17 cellular contexts compared by ENCODE assay signal in genomic region chr7:69517985-69518731, GRCh38.
DNase-seq lines count a peak whose midpoint lies in the region; ATAC-seq, FAIRE-seq and TF ChIP-seq lines count a peak whose summit lies in the region.
"Had no signal": no experiment of that assay in that cellular context is flagged by ENCODE, and none has a peak within 500 bp of the region (broad histone marks: within the 10 kb centered on the region; RNA-seq: fewer than 3 reads in every experiment).

No MANE protein-coding gene starts in this region.

- peaks cover 10% of the 10 kb centered on the region for H3K27me3 Mint-ChIP-seq in neural progenitor cell (ENCODE audit: insufficient read depth, low read depth)

- TF ChIP-seq CTCF in A549 (IDR thresholded peaks at IDR 0.05) = no peak
- TF ChIP-seq CTCF in esophagus muscularis mucosa (IDR thresholded peaks at IDR 0.05) = no peak
- no peak for TF ChIP-seq CTCF in neural progenitor cell (IDR thresholded peaks at IDR 0.05)

- DNase-seq in A549 (ENCODE audit: low read depth in 1 of 2, low spot score in 1 of 2) = no peak
- DNase-seq in MG63 = peak; percentile 50
- DNase-seq in esophagus muscularis mucosa (ENCODE audit: extremely low spot score) = no peak
- DNase-seq in neural progenitor cell (ENCODE audit: low spot score) = peak; percentile 92
- DNase-seq in activated CD4-positive, alpha-beta T cell treated with anti-CD3 and anti-CD28 coated beads, Interleukin-2, amount 50 U/mL, for 48 hours = no peak
- DNase-seq in right cardiac atrium = no peak
- DNase-seq: activated gamma-delta T cell treated with Interleukin-2 at 50 U/mL for 16 hours; brain microvascular endothelial cell; effector CD4-positive, alpha-beta T cell; kidney; NCI-H2081; T-helper 1 cell had no signal

- ATAC-seq in A549 (peak in 1 of 2 experiments; percentile 56; a peak in 1 of 6 replicates), GM18867 (IDR thresholded peaks at IDR 0.05; ENCODE audit: unreplicated experiment) (no peak), GM18873 (IDR thresholded peaks at IDR 0.05; ENCODE audit: low FRiP score, unreplicated experiment) (no peak), right cardiac atrium (no peak)

- CTCF ChIA-PET in A549 (lab: Yijun Ruan, JAX) = interaction anchor here (0.6 to 0.7 kb wide), 3 partner anchors 35 to 1107 kb away, joined by 3 to 4 read pairs (median 3); no protein-coding TSS in a partner anchor

- intact Hi-C loops in esophagus muscularis mucosa (cut with DNase I) = no loop called here
- intact Hi-C loops in right cardiac atrium (cut with DNase I) = no loop called here

- H2AFZ ChIP-seq in neural progenitor cell (replicated peaks) = no peak overlapping the region
- H2AFZ ChIP-seq: parathyroid adenoma had no signal

- H3K9me3 Mint-ChIP-seq in neural progenitor cell = no peaks in the 10 kb centered on the region

- H3K27me3 ChIP-seq in MG63 (no peaks in the 10 kb centered on the region), esophagus muscularis mucosa (no peaks in the 10 kb centered on the region), neural progenitor cell (peaks cover 95% of the 10 kb centered on the region), right cardiac atrium (ENCODE audit: control insufficient read depth, insufficient read depth) (no peaks in the 10 kb centered on the region)
- H3K27me3 ChIP-seq: brain microvascular endothelial cell, suprapubic skin had no signal

- FAIRE-seq in A549 (lab: Jason Lieb, UNC) = no peak
- FAIRE-seq: G401.6, kidney had no signal

- 43% methylated on average over 14 of the region's 14 CpGs for WGBS in A549 (ENCODE audit: missing lambda C conversion rate)
- 53% methylated on average over 14 of the region's 14 CpGs for WGBS in esophagus muscularis mucosa
- WGBS in right cardiac atrium = 79% methylated on average over 14 of the region's 14 CpGs

- H3K79me2 ChIP-seq in neural progenitor cell (ENCODE audit: low read depth) = no peaks in the 10 kb centered on the region
- H3K79me2 ChIP-seq: parathyroid adenoma had no signal

- TF ChIP-seq EP300 in A549 (IDR thresholded peaks at IDR 0.05) = no peak
- TF ChIP-seq EP300 in esophagus muscularis mucosa (IDR thresholded peaks at IDR 0.05) = no peak

- H3K27ac Mint-ChIP-seq in neural progenitor cell = no peak overlapping the region

- H3K4me1 ChIP-seq in A549 = no peaks in the 10 kb centered on the region
- peaks cover 0 to 18% (median 16%) of the 10 kb centered on the region in 4 donors for H3K4me1 ChIP-seq in esophagus muscularis mucosa
- peaks cover 9% of the 10 kb centered on the region for H3K4me1 ChIP-seq in neural progenitor cell
- peaks cover 5% of the 10 kb centered on the region for H3K4me1 ChIP-seq in right cardiac atrium (ENCODE audit: control insufficient read depth, insufficient read depth, low read length)
- H3K4me1 ChIP-seq: parathyroid adenoma had no signal

- H3K4me3 ChIP-seq in A549 = no peak overlapping the region
- no peak overlapping the region for H3K4me3 ChIP-seq in MG63
- no peak overlapping the region for H3K4me3 ChIP-seq in esophagus muscularis mucosa
- H3K4me3 ChIP-seq in neural progenitor cell = no peak overlapping the region
- H3K4me3 ChIP-seq in right cardiac atrium (ENCODE audit: low read length) = no peak overlapping the region
- H3K4me3 ChIP-seq: suprapubic skin had no signal

- 0 out of 3 replicates have a peak overlapping the region, but pooled peaks have one; percentile 18 for H3K4me2 ChIP-seq in A549
- peak overlapping the region; percentile 45 for H3K4me2 ChIP-seq in neural progenitor cell

- H3K27ac ChIP-seq in A549 (no peak overlapping the region), esophagus muscularis mucosa (replicated peaks in 1 of 4) (peak overlapping the region; percentile 2 to 49 (median 12)), neural progenitor cell (no peak overlapping the region), right cardiac atrium (ENCODE audit: low read length) (no peak overlapping the region)
- H3K27ac ChIP-seq: brain microvascular endothelial cell, parathyroid adenoma, suprapubic skin had no signal

- no peak overlapping the region for H3K9ac ChIP-seq in neural progenitor cell
- H3K9ac ChIP-seq: parathyroid adenoma had no signal

- no peaks in the 10 kb centered on the region for H3K9me3 ChIP-seq in A549
- H3K9me3 ChIP-seq in MG63 = no peaks in the 10 kb centered on the region
- H3K9me3 ChIP-seq in esophagus muscularis mucosa = no peaks in the 10 kb centered on the region
- no peaks in the 10 kb centered on the region for H3K9me3 ChIP-seq in neural progenitor cell (ENCODE audit: low read depth)
- H3K9me3 ChIP-seq in right cardiac atrium (ENCODE audit: control insufficient read depth, low read length) = no peaks in the 10 kb centered on the region
- H3K9me3 ChIP-seq: suprapubic skin had no signal

- peaks cover 8% of the 10 kb centered on the region for H3F3A ChIP-seq in neural progenitor cell (ENCODE audit: low read depth)

- peaks cover 48% of the 10 kb centered on the region for H4K20me1 ChIP-seq in neural progenitor cell (ENCODE audit: low read depth)

- TF ChIP-seq POLR2A in A549 (IDR thresholded peaks at IDR 0.05; ENCODE audit: low read length) (no peak), esophagus muscularis mucosa (IDR thresholded peaks at IDR 0.05; ENCODE audit: low read depth) (no peak)

- peaks cover 19% of the 10 kb centered on the region for H3K4me1 Mint-ChIP-seq in neural progenitor cell

- peak overlapping the region; percentile 46 for H3K4me3 Mint-ChIP-seq in neural progenitor cell

- H3K36me3 ChIP-seq in MG63 (no peaks in the 10 kb centered on the region), esophagus muscularis mucosa (no peaks in the 10 kb centered on the region), neural progenitor cell (no peaks in the 10 kb centered on the region)
- H3K36me3 ChIP-seq: brain microvascular endothelial cell, suprapubic skin had no signal

- no peak for TF ChIP-seq RAD21 in A549 (conservative IDR thresholded peaks at IDR 0.05 in 1 of 2, IDR thresholded peaks at IDR 0.05 in 1 of 2)

- POLR2A ChIA-PET in A549 (lab: Yijun Ruan, JAX) = no interaction called here

- no peaks in the 10 kb centered on the region for H3K36me3 Mint-ChIP-seq in neural progenitor cell

TF ChIP-seq in A549, 52 proteins besides CTCF, POLR2A, EP300 and RAD21:
- TF ChIP-seq JUN (IDR thresholded peaks at IDR 0.05) (no peak), CEBPB (IDR thresholded peaks at IDR 0.05) (no peak), JUNB (IDR thresholded peaks at IDR 0.05) (no peak), CBX8 (IDR thresholded peaks at IDR 0.05) (no peak), RCOR1 (IDR thresholded peaks at IDR 0.05; ENCODE audit: low read depth, low read length) (no peak), TP53 (CRISPR knock-in tag; IDR thresholded peaks at IDR 0.05) (no peak), CHD2 (IDR thresholded peaks at IDR 0.05; ENCODE audit: low read length, partially characterized antibody) (no peak), ZNF302 (CRISPR knock-in tag; IDR thresholded peaks at IDR 0.05) (no peak), HMGXB4 (CRISPR knock-in tag; IDR thresholded peaks at IDR 0.05; ENCODE audit: borderline replicate concordance) (no peak), NFE2L2 (conservative IDR thresholded peaks at IDR 0.05; ENCODE audit: low read length) (no peak), BHLHE40 (IDR thresholded peaks at IDR 0.05; ENCODE audit: low read depth, low read length) (no peak), SREBF2 (IDR thresholded peaks at IDR 0.05) (no peak), ZSCAN20 (CRISPR knock-in tag; IDR thresholded peaks at IDR 0.05) (no peak), HEYL (CRISPR knock-in tag; IDR thresholded peaks at IDR 0.05) (no peak), KDM5A (IDR thresholded peaks at IDR 0.05) (no peak), RARB (CRISPR knock-in tag; IDR thresholded peaks at IDR 0.05) (no peak), RFX5 (IDR thresholded peaks at IDR 0.05) (no peak), CHD4 (IDR thresholded peaks at IDR 0.05; ENCODE audit: borderline replicate concordance) (no peak), MAX (IDR thresholded peaks at IDR 0.05) (no peak)
- TF ChIP-seq, protein P1, sequence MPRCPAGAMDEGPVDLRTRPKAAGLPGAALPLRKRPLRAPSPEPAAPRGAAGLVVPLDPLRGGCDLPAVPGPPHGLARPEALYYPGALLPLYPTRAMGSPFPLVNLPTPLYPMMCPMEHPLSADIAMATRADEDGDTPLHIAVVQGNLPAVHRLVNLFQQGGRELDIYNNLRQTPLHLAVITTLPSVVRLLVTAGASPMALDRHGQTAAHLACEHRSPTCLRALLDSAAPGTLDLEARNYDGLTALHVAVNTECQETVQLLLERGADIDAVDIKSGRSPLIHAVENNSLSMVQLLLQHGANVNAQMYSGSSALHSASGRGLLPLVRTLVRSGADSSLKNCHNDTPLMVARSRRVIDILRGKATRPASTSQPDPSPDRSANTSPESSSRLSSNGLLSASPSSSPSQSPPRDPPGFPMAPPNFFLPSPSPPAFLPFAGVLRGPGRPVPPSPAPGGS (IDR thresholded peaks at IDR 0.05) = no peak

Comparison
In these comparisons a context has a peak if more than half of its experiments do, and no peak if none do; other contexts are left out.
1. DNase-seq: peak in MG63 (single experiment) and neural progenitor cell (single experiment); none in A549 (0 of 2), esophagus muscularis mucosa (single experiment), activated CD4-positive, alpha-beta T cell treated with anti-CD3 and anti-CD28 coated beads, Interleukin-2, amount 50 U/mL, for 48 hours (0 of 2) and right cardiac atrium (0 of 3).
2. H3K27ac ChIP-seq: peak in esophagus muscularis mucosa (4 of 4); none in A549 (0 of 2), neural progenitor cell (single experiment) and right cardiac atrium (single experiment).